Comparison of ENCODE assay signal across 8 cellular contexts in the genomic region with DNA sequence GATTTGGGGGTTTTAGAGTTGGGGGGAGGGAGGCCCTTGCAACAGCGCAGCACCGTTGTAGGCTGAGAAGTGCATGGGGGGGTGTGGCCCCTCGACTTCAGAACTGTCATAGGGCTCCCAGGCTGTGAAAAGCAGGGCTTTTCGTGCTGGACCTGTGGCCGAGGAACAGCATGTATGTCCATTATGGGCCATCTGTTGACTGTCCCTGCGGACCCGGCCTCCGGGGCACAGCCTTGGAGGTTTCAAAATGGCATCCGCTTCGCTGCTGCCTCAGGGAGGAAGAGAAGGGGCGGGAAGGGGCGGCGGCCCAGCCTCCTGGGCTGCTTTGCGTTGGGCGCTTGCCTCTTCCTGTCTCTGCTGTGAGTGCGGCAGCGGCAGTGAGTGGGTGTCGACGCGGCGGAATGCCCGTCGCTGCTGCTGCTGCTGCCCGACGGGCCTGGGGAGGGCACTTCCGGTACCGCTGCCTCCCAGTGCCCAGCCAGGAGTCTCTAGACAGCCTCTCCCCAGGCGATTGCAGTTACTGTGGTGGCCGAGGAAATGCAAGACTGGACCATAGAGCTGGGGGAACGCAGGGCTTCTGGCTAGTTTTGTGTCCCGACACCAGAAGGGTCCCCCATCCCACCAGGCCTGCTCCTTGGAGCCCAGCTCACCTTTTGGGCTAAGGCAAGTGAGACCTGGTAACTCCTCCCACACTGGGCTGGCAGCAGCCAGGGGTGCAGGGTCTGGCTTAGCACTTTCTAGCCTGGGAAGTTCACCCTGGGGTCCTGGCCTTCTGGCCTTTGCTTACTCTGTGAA.
DNase-seq lines count a peak whose midpoint lies in the region; ATAC-seq lines count a peak whose summit lies in the region.

No MANE protein-coding gene starts in this region.

- DNase-seq in NCI-H82 (lab: John Stamatoyannopoulos, UW) (peak; percentile 37), NCI-H82 treated with DMSO at 0.1 percent for 48 hours (lab: John Stamatoyannopoulos, UW; ENCODE audit: unreplicated experiment) (no peak), SHP77 (lab: John Stamatoyannopoulos, UW) (peak; percentile 70 to 91), activated gamma-delta T cell treated with Interleukin-2 at 50 U/mL for 16 hours (peak; percentile 84), foreskin melanocyte (peak; percentile 85), nucleus accumbens (lab: John Stamatoyannopoulos, UW) (peak in 50 of 56 donors; percentile 22 to 87 (median 60)), superior temporal gyrus (ENCODE audit: extremely low spot score) (peak; percentile 65)

- peak; percentile 28 for ATAC-seq in HG03565 (IDR thresholded peaks at IDR 0.05; ENCODE audit: unreplicated experiment)
